9 cellular contexts compared by ENCODE assay signal in the genomic region with DNA sequence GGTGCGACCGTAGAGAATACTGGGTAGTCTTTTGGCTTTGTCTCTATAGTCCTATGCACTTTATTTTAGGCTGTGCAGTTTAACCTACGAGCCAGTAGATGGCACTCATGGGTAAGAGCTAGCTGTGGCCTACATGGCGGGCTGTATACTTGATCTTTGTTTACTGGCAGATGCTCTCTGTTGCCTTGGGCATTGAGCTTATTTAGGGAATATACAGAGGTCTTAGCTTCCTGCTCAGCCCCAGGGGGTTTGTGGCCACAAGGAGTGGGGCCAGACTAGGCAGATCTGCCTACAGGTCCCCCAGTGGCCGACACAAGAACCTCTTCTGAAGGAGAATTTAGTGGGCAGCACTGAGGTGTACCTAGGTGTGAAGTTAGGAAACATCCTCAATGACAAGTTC.
DNase-seq lines count a peak whose midpoint lies in the region; FAIRE-seq and TF ChIP-seq lines count a peak whose summit lies in the region.
"Had no signal": no experiment of that assay in that cellular context is flagged by ENCODE, and none has a peak within 500 bp of the region (broad histone marks: within the 10 kb centered on the region; RNA-seq: fewer than 3 reads in every experiment).

No MANE protein-coding gene starts in this region.

- TF ChIP-seq POLR2A in Peyer's patch (IDR thresholded peaks at IDR 0.05): no peak

- H3K27ac Mint-ChIP-seq in endothelial cell (ENCODE audit: unreplicated experiment): no peak overlapping the region

- no peaks in the 10 kb centered on the region for H3K27me3 ChIP-seq in Peyer's patch

- no peak overlapping the region for H3K4me3 Mint-ChIP-seq in endothelial cell (ENCODE audit: unreplicated experiment)

- H3K27ac ChIP-seq in Peyer's patch: no peak overlapping the region
- H3K27ac ChIP-seq: epithelial cell of prostate had no signal

- H3K36me3 Mint-ChIP-seq in endothelial cell (ENCODE audit: low read depth, unreplicated experiment): no peaks in the 10 kb centered on the region

- H3K36me3 ChIP-seq in Peyer's patch: no peaks in the 10 kb centered on the region

- H3K9me3 ChIP-seq in Peyer's patch: no peaks in the 10 kb centered on the region

- no peaks in the 10 kb centered on the region for H3K4me1 ChIP-seq in Peyer's patch

- no peaks in the 10 kb centered on the region for H3K9me3 Mint-ChIP-seq in endothelial cell (ENCODE audit: unreplicated experiment)

- H3K27me3 Mint-ChIP-seq in endothelial cell (ENCODE audit: unreplicated experiment): no peaks in the 10 kb centered on the region

- DNase-seq in HCEC 1CT (peak; percentile 48), Kasumi-1 (lab: John Stamatoyannopoulos, UW) (peak; percentile 1 to 38), Peyer's patch (peak in 1 of 3 donors; percentile 56), endothelial cell (ENCODE audit: low spot score) (peak; percentile 3), myocyte (ENCODE audit: low read depth) (peak; percentile 42), activated gamma-delta T cell (lab: John Stamatoyannopoulos, UW) (no peak)

- TF ChIP-seq CTCF in GM12873 (IDR thresholded peaks at IDR 0.05; ENCODE audit: insufficient read depth, low read depth, low read length, missing control alignments) (peak; percentile 84), Peyer's patch (IDR thresholded peaks at IDR 0.05) (peak in 5 of 6 experiments; percentile 6 to 72 (median 56)), endothelial cell (IDR thresholded peaks at IDR 0.05; ENCODE audit: unreplicated experiment) (peak; percentile 42)

- no peaks in the 10 kb centered on the region for H3K4me1 Mint-ChIP-seq in endothelial cell (ENCODE audit: unreplicated experiment)

- H3K4me3 ChIP-seq in Peyer's patch: no peak overlapping the region

- FAIRE-seq in A204.1 (lab: Jason Lieb, UNC): peak; percentile 58
